Comparison of ENCODE assay signal across 1 cellular context in the genomic region with DNA sequence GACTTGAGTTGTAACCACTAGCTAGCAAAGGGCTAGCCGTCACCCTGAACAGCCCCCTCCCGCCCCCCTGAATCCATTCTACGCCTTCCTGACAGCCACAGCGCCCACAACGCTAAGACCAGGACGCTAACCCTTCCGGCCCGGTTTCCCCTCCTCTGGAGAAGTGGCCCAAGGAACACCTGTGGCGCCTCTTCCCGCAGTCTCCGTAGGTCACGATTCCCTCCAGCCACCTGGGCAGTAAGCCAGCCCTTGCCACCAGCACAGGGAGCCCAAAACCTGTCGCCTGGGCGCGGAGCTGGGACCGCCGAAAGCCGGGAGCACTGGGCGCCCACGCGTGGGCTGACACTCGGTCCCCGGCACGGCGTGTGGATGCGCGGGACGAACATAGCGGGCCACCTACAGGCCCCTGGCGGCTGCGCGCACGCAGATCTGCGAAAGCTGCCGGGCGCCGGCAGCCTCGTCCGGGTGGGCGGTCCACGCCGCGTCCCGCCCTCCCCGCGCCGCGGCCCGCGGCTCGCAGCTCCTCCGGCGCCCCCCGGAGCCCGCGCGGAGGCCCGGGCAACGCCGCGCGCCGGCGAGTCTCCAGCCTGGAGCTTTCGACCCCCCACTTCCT.
A peak's percentile ranks its signal among the peaks of the same experiment; 100 is the strongest.
TF ChIP-seq lines count a peak whose summit lies in the region.

No MANE protein-coding gene starts in this region.

TF ChIP-seq in K562, 482 proteins besides CTCF, POLR2A, EP300 and RAD21 (continued from another document and continues in another):
- TF ChIP-seq TAL1 (IDR thresholded peaks at IDR 0.05) (no peak), MCM5 (IDR thresholded peaks at IDR 0.05; ENCODE audit: low read depth) (no peak), CREB1 (IDR thresholded peaks at IDR 0.05) (no peak), CREB1 (CRISPR knock-in tag; IDR thresholded peaks at IDR 0.05) (peak; percentile 8; the same call in 1 of the 2 replicates), ZNF354B (CRISPR knock-in tag; IDR thresholded peaks at IDR 0.05) (no peak), HMG20B (CRISPR knock-in tag; IDR thresholded peaks at IDR 0.05) (no peak), GABPA (tag; conservative IDR thresholded peaks at IDR 0.05; ENCODE audit: low read depth) (no peak), ZNF586 (CRISPR knock-in tag; conservative IDR thresholded peaks at IDR 0.05) (no peak), WHSC1 (IDR thresholded peaks at IDR 0.05; ENCODE audit: low read length) (no peak), BCOR (IDR thresholded peaks at IDR 0.05) (no peak), TAF7 (tag; IDR thresholded peaks at IDR 0.05) (no peak), ZNF217 (CRISPR knock-in tag; IDR thresholded peaks at IDR 0.05) (no peak), RBM15 (IDR thresholded peaks at IDR 0.05; ENCODE audit: insufficient read depth, low read length) (no peak), HMG20A (CRISPR knock-in tag; conservative IDR thresholded peaks at IDR 0.05) (no peak), TCF7 (IDR thresholded peaks at IDR 0.05; ENCODE audit: borderline replicate concordance) (no peak), NFE2 (IDR thresholded peaks at IDR 0.05; ENCODE audit: low read depth) (no peak), ILK (tag; IDR thresholded peaks at IDR 0.05; ENCODE audit: borderline replicate concordance, low read depth) (no peak)
- TF ChIP-seq, protein P1, sequence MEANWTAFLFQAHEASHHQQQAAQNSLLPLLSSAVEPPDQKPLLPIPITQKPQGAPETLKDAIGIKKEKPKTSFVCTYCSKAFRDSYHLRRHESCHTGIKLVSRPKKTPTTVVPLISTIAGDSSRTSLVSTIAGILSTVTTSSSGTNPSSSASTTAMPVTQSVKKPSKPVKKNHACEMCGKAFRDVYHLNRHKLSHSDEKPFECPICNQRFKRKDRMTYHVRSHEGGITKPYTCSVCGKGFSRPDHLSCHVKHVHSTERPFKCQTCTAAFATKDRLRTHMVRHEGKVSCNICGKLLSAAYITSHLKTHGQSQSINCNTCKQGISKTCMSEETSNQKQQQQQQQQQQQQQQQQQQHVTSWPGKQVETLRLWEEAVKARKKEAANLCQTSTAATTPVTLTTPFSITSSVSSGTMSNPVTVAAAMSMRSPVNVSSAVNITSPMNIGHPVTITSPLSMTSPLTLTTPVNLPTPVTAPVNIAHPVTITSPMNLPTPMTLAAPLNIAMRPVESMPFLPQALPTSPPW (CRISPR knock-in tag; IDR thresholded peaks at IDR 0.05) = no peak
- TF ChIP-seq, protein P2, sequence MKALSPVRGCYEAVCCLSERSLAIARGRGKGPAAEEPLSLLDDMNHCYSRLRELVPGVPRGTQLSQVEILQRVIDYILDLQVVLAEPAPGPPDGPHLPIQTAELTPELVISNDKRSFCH (CRISPR knock-in tag; IDR thresholded peaks at IDR 0.05) = no peak
- TF ChIP-seq, protein P2 (tag; IDR thresholded peaks at IDR 0.05) = no peak
- TF ChIP-seq, protein P3, sequence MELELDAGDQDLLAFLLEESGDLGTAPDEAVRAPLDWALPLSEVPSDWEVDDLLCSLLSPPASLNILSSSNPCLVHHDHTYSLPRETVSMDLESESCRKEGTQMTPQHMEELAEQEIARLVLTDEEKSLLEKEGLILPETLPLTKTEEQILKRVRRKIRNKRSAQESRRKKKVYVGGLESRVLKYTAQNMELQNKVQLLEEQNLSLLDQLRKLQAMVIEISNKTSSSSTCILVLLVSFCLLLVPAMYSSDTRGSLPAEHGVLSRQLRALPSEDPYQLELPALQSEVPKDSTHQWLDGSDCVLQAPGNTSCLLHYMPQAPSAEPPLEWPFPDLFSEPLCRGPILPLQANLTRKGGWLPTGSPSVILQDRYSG (tag; conservative IDR thresholded peaks at IDR 0.05; ENCODE audit: low read depth) = no peak
- TF ChIP-seq, protein P4, sequence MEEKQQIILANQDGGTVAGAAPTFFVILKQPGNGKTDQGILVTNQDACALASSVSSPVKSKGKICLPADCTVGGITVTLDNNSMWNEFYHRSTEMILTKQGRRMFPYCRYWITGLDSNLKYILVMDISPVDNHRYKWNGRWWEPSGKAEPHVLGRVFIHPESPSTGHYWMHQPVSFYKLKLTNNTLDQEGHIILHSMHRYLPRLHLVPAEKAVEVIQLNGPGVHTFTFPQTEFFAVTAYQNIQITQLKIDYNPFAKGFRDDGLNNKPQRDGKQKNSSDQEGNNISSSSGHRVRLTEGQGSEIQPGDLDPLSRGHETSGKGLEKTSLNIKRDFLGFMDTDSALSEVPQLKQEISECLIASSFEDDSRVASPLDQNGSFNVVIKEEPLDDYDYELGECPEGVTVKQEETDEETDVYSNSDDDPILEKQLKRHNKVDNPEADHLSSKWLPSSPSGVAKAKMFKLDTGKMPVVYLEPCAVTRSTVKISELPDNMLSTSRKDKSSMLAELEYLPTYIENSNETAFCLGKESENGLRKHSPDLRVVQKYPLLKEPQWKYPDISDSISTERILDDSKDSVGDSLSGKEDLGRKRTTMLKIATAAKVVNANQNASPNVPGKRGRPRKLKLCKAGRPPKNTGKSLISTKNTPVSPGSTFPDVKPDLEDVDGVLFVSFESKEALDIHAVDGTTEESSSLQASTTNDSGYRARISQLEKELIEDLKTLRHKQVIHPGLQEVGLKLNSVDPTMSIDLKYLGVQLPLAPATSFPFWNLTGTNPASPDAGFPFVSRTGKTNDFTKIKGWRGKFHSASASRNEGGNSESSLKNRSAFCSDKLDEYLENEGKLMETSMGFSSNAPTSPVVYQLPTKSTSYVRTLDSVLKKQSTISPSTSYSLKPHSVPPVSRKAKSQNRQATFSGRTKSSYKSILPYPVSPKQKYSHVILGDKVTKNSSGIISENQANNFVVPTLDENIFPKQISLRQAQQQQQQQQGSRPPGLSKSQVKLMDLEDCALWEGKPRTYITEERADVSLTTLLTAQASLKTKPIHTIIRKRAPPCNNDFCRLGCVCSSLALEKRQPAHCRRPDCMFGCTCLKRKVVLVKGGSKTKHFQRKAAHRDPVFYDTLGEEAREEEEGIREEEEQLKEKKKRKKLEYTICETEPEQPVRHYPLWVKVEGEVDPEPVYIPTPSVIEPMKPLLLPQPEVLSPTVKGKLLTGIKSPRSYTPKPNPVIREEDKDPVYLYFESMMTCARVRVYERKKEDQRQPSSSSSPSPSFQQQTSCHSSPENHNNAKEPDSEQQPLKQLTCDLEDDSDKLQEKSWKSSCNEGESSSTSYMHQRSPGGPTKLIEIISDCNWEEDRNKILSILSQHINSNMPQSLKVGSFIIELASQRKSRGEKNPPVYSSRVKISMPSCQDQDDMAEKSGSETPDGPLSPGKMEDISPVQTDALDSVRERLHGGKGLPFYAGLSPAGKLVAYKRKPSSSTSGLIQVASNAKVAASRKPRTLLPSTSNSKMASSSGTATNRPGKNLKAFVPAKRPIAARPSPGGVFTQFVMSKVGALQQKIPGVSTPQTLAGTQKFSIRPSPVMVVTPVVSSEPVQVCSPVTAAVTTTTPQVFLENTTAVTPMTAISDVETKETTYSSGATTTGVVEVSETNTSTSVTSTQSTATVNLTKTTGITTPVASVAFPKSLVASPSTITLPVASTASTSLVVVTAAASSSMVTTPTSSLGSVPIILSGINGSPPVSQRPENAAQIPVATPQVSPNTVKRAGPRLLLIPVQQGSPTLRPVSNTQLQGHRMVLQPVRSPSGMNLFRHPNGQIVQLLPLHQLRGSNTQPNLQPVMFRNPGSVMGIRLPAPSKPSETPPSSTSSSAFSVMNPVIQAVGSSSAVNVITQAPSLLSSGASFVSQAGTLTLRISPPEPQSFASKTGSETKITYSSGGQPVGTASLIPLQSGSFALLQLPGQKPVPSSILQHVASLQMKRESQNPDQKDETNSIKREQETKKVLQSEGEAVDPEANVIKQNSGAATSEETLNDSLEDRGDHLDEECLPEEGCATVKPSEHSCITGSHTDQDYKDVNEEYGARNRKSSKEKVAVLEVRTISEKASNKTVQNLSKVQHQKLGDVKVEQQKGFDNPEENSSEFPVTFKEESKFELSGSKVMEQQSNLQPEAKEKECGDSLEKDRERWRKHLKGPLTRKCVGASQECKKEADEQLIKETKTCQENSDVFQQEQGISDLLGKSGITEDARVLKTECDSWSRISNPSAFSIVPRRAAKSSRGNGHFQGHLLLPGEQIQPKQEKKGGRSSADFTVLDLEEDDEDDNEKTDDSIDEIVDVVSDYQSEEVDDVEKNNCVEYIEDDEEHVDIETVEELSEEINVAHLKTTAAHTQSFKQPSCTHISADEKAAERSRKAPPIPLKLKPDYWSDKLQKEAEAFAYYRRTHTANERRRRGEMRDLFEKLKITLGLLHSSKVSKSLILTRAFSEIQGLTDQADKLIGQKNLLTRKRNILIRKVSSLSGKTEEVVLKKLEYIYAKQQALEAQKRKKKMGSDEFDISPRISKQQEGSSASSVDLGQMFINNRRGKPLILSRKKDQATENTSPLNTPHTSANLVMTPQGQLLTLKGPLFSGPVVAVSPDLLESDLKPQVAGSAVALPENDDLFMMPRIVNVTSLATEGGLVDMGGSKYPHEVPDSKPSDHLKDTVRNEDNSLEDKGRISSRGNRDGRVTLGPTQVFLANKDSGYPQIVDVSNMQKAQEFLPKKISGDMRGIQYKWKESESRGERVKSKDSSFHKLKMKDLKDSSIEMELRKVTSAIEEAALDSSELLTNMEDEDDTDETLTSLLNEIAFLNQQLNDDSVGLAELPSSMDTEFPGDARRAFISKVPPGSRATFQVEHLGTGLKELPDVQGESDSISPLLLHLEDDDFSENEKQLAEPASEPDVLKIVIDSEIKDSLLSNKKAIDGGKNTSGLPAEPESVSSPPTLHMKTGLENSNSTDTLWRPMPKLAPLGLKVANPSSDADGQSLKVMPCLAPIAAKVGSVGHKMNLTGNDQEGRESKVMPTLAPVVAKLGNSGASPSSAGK (IDR thresholded peaks at IDR 0.05) = no peak
- TF ChIP-seq, protein P5, sequence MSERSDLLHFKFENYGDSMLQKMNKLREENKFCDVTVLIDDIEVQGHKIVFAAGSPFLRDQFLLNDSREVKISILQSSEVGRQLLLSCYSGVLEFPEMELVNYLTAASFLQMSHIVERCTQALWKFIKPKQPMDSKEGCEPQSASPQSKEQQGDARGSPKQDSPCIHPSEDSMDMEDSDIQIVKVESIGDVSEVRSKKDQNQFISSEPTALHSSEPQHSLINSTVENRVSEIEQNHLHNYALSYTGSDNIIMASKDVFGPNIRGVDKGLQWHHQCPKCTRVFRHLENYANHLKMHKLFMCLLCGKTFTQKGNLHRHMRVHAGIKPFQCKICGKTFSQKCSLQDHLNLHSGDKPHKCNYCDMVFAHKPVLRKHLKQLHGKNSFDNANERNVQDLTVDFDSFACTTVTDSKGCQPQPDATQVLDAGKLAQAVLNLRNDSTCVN (CRISPR knock-in tag; IDR thresholded peaks at IDR 0.05) = no peak
- TF ChIP-seq, protein P6, sequence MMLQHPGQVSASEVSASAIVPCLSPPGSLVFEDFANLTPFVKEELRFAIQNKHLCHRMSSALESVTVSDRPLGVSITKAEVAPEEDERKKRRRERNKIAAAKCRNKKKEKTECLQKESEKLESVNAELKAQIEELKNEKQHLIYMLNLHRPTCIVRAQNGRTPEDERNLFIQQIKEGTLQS (IDR thresholded peaks at IDR 0.05) = no peak
- TF ChIP-seq, protein P6 (CRISPR knock-in tag; conservative IDR thresholded peaks at IDR 0.05) = no peak
- TF ChIP-seq, protein P7, sequence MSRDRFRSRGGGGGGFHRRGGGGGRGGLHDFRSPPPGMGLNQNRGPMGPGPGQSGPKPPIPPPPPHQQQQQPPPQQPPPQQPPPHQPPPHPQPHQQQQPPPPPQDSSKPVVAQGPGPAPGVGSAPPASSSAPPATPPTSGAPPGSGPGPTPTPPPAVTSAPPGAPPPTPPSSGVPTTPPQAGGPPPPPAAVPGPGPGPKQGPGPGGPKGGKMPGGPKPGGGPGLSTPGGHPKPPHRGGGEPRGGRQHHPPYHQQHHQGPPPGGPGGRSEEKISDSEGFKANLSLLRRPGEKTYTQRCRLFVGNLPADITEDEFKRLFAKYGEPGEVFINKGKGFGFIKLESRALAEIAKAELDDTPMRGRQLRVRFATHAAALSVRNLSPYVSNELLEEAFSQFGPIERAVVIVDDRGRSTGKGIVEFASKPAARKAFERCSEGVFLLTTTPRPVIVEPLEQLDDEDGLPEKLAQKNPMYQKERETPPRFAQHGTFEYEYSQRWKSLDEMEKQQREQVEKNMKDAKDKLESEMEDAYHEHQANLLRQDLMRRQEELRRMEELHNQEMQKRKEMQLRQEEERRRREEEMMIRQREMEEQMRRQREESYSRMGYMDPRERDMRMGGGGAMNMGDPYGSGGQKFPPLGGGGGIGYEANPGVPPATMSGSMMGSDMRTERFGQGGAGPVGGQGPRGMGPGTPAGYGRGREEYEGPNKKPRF (IDR thresholded peaks at IDR 0.05; ENCODE audit: low read depth, low read length) = no peak
- TF ChIP-seq, protein P8, sequence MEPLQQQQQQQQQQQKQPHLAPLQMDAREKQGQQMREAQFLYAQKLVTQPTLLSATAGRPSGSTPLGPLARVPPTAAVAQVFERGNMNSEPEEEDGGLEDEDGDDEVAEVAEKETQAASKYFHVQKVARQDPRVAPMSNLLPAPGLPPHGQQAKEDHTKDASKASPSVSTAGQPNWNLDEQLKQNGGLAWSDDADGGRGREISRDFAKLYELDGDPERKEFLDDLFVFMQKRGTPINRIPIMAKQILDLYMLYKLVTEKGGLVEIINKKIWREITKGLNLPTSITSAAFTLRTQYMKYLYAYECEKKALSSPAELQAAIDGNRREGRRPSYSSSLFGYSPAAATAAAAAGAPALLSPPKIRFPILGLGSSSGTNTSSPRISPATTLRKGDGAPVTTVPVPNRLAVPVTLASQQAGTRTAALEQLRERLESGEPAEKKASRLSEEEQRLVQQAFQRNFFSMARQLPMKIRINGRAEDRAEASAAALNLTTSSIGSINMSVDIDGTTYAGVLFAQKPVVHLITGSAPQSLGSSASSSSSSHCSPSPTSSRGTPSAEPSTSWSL (CRISPR knock-in tag; IDR thresholded peaks at IDR 0.05; ENCODE audit: borderline replicate concordance) = no peak
- TF ChIP-seq, protein P9, sequence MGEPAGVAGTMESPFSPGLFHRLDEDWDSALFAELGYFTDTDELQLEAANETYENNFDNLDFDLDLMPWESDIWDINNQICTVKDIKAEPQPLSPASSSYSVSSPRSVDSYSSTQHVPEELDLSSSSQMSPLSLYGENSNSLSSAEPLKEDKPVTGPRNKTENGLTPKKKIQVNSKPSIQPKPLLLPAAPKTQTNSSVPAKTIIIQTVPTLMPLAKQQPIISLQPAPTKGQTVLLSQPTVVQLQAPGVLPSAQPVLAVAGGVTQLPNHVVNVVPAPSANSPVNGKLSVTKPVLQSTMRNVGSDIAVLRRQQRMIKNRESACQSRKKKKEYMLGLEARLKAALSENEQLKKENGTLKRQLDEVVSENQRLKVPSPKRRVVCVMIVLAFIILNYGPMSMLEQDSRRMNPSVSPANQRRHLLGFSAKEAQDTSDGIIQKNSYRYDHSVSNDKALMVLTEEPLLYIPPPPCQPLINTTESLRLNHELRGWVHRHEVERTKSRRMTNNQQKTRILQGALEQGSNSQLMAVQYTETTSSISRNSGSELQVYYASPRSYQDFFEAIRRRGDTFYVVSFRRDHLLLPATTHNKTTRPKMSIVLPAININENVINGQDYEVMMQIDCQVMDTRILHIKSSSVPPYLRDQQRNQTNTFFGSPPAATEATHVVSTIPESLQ (CRISPR knock-in tag; IDR thresholded peaks at IDR 0.05) = no peak
- TF ChIP-seq, protein P10, sequence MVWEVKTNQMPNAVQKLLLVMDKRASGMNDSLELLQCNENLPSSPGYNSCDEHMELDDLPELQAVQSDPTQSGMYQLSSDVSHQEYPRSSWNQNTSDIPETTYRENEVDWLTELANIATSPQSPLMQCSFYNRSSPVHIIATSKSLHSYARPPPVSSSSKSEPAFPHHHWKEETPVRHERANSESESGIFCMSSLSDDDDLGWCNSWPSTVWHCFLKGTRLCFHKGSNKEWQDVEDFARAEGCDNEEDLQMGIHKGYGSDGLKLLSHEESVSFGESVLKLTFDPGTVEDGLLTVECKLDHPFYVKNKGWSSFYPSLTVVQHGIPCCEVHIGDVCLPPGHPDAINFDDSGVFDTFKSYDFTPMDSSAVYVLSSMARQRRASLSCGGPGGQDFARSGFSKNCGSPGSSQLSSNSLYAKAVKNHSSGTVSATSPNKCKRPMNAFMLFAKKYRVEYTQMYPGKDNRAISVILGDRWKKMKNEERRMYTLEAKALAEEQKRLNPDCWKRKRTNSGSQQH (CRISPR knock-in tag; IDR thresholded peaks at IDR 0.05) = no peak
